Comparison of ENCODE assay signal across 19 cellular contexts in genomic region chr7:4010923-4011656, GRCh38.
"Had no signal": no experiment of that assay in that cellular context is flagged by ENCODE, and none has a peak within 500 bp of the region (broad histone marks: within the 10 kb centered on the region; RNA-seq: fewer than 3 reads in every experiment).

No MANE protein-coding gene starts in this region.

- H3K4me1 ChIP-seq: body of pancreas, heart right ventricle, pancreas, testis had no signal

- H3K36me3 ChIP-seq: heart right ventricle, right lobe of liver had no signal

- H3K9me3 ChIP-seq: body of pancreas, heart right ventricle, pancreas, right lobe of liver, testis had no signal

- H3K27ac ChIP-seq: body of pancreas, heart right ventricle, pancreas, right lobe of liver, skin epidermis, testis had no signal

- H3K4me3 ChIP-seq: body of pancreas, heart right ventricle, lung, pancreas, right lobe of liver, skin epidermis, testis had no signal

- FAIRE-seq: keratinocyte, pancreas had no signal

- DNase-seq: activated CD4-positive, alpha-beta memory T cell treated with anti-CD3 and anti-CD28 coated beads for 36 hours; activated CD4-positive, alpha-beta T cell treated with anti-CD3 and anti-CD28 coated beads for 48 hours; activated gamma-delta T cell treated with Interleukin-2 at 50 U/mL for 16 hours; activated T-cell treated with anti-CD3 and anti-CD28 coated beads, Interleukin-2, amount 50 U/mL, for 1 hour; body of pancreas; foreskin fibroblast; heart right ventricle; midbrain; pancreas; right lobe of liver; stimulated activated CD4-positive, alpha-beta T cell treated with anti-CD3 and anti-CD28 coated beads, Interleukin-15, amount 100 ng/mL, for 24 hours; stimulated activated naive B cell treated with anti-CD40 and anti-IgM and Interleukin-4, amounts not matched to agents 10 μg/mL and 1 μg/mL and 100 μg/mL, for 72 hours; SW 1271; T-helper 17 cell; testis; trophoblast cell had no signal

- H3K27me3 ChIP-seq: body of pancreas, pancreas, right lobe of liver, testis had no signal
